ENCODE assay signal across 22 cellular contexts in the genomic region with DNA sequence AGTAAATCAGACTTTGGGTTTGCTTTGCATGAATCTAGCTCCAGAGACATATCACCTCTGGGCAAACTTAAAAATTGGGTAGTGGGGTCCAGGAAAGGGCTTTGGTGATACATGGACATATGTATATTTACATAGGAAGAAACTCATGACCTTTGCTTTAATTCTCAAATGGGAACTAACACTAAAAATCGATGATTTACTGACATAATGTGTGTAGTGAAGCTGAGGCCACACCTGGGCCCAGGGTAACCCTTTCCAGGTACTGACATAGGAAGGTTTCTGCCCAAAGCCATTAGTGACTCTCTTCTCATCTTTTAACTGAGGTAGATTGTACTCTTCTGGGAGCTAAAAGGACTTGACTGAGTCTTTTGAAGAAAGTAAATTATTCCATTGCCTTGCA.
"Had no signal": no experiment of that assay in that cellular context is flagged by ENCODE, and none has a peak within 500 bp of the region (broad histone marks: within the 10 kb centered on the region; RNA-seq: fewer than 3 reads in every experiment).

No MANE protein-coding gene starts in this region.

- H3K27me3 ChIP-seq: gastrocnemius medialis, heart right ventricle, sigmoid colon, transverse colon had no signal

- H3K36me3 ChIP-seq: gastrocnemius medialis, heart right ventricle, left ventricle myocardium inferior, sigmoid colon, thoracic aorta, transverse colon had no signal

- H3K4me3 ChIP-seq: gastrocnemius medialis, heart right ventricle, left ventricle myocardium inferior, lung, sigmoid colon, skin epidermis, thoracic aorta, transverse colon had no signal

- DNase-seq: cortex of kidney; effector memory CD4-positive, alpha-beta T cell; gastrocnemius medialis; heart right ventricle; immature natural killer cell; left ventricle myocardium inferior; mesenchymal stem cell; naive B cell; nephron progenitor cell; posterior cingulate gyrus; sigmoid colon; stimulated activated CD4-positive, alpha-beta T cell treated with anti-CD3 and anti-CD28 coated beads, Interleukin-2, amount 100 ng/mL, for 24 hours; stimulated activated CD4-positive, alpha-beta T cell treated with anti-CD3 and anti-CD28 coated beads, Interleukin-4, amount 100 ng/mL, for 4 hours; stimulated activated naive B cell treated with anti-CD40 and anti-IgM and Interleukin-4, amounts not matched to agents 10 μg/mL and 1 μg/mL and 100 μg/mL, for 72 hours; stimulated activated naive CD8-positive, alpha-beta T cell treated with anti-CD3 and anti-CD28 coated beads, Interleukin-15, amount 100 ng/mL, for 72 hours; transverse colon had no signal

- H3K9me3 ChIP-seq: gastrocnemius medialis, sigmoid colon, thoracic aorta, transverse colon had no signal

- H3K27ac ChIP-seq: gastrocnemius medialis, heart right ventricle, left ventricle myocardium inferior, skin epidermis, thoracic aorta, transverse colon had no signal

- ATAC-seq: esophagus mucosa; gastrocnemius medialis; heart right ventricle; stimulated activated naive B cell treated with anti-CD40 and anti-IgM and Interleukin-4, amounts not matched to agents 10 μg/mL and 1 μg/mL and 100 μg/mL, for 72 hours; stimulated activated naive CD8-positive, alpha-beta T cell treated with anti-CD3 and anti-CD28 coated beads, Interleukin-15, amount 100 ng/mL, for 72 hours had no signal

- FAIRE-seq: endometrium, keratinocyte had no signal
